1 cellular context compared by ENCODE assay signal in genomic region chr2:191790737-191791136, GRCh38.
A peak's percentile ranks its signal among the peaks of the same experiment; 100 is the strongest.
TF ChIP-seq lines count a peak whose summit lies in the region.

No MANE protein-coding gene starts in this region.

TF ChIP-seq in IMR-90, 13 proteins besides CTCF, POLR2A, EP300 and RAD21:
- TF ChIP-seq CEBPB (IDR thresholded peaks at IDR 0.05; ENCODE audit: low read depth, low read length) (peak; percentile 78), RCOR1 (IDR thresholded peaks at IDR 0.05; ENCODE audit: insufficient replicate concordance, low read length) (no peak), MAFK (IDR thresholded peaks at IDR 0.05; ENCODE audit: low read depth, low read length) (no peak), USF2 (IDR thresholded peaks at IDR 0.05; ENCODE audit: low read depth, low read length) (no peak)
